Comparison of ENCODE assay signal across 1 cellular context in genomic region chr9:97903168-97903567, GRCh38.
TF ChIP-seq lines count a peak whose summit lies in the region.

No MANE protein-coding gene starts in this region.

TF ChIP-seq in K562, 482 proteins besides CTCF, POLR2A, EP300 and RAD21:
- TF ChIP-seq KLF10 (CRISPR knock-in tag; IDR thresholded peaks at IDR 0.05) (no peak), MEIS2 (IDR thresholded peaks at IDR 0.05; ENCODE audit: partially characterized antibody) (peak; percentile 14), ZBTB12 (CRISPR knock-in tag; IDR thresholded peaks at IDR 0.05) (no peak)
